Comparison of ENCODE assay signal across 10 cellular contexts in genomic region chr12:113467514-113468364, GRCh38. TPM values are rescaled to one million over a fixed set of nuclear protein-coding genes. Genes with fewer than 3 reads are reported as not detected.
DNase-seq lines count a peak whose midpoint lies in the region; ATAC-seq, FAIRE-seq and TF ChIP-seq lines count a peak whose summit lies in the region.
"Had no signal": no experiment of that assay in that cellular context is flagged by ENCODE, and none has a peak within 500 bp of the region (broad histone marks: within the 10 kb centered on the region; RNA-seq: fewer than 3 reads in every experiment).

No MANE protein-coding gene starts in this region.

- H3K27me3 Mint-ChIP-seq in activated T-helper 1 cell treated with anti-CD3 and anti-CD28 coated beads, Interleukin-12 subunit alpha, Interleukin-12 subunit beta, Interleukin-2, Interleukin-4 antibody, amounts not matched to agents 30 ng/mL and 10 ng/mL and 1 ng/mL, durations not matched to agents 14 hours and 24 hours and 36 hours (ENCODE audit: insufficient read depth): peaks cover 58% of the 10 kb centered on the region

- no peak for TF ChIP-seq CTCF in KMS-11 (conservative IDR thresholded peaks at IDR 0.05; ENCODE audit: low read depth, low read length)
- TF ChIP-seq CTCF in pancreas (IDR thresholded peaks at IDR 0.05): no peak
- no peak for TF ChIP-seq CTCF in RWPE1 (conservative IDR thresholded peaks at IDR 0.05; ENCODE audit: low read depth)

- no peak overlapping the region for H3K9ac ChIP-seq in KMS-11

- H3K4me1 Mint-ChIP-seq in activated T-helper 1 cell treated with anti-CD3 and anti-CD28 coated beads, Interleukin-12 subunit alpha, Interleukin-12 subunit beta, Interleukin-2, Interleukin-4 antibody, amounts not matched to agents 30 ng/mL and 10 ng/mL and 1 ng/mL, durations not matched to agents 14 hours and 24 hours and 36 hours (ENCODE audit: low read depth): peaks cover 6% of the 10 kb centered on the region

- H2AFZ ChIP-seq in KMS-11 (ENCODE audit: low read depth): peak overlapping the region; percentile 49

- H3K9me3 ChIP-seq in esophagus (ENCODE audit: control insufficient read depth in 2 of 2, insufficient read depth in 1 of 2, low read depth in 1 of 2, low read length in 1 of 2) (peaks cover 0 to 4% of the 10 kb centered on the region in 2 donors), pancreas (no peaks in the 10 kb centered on the region)

- no peaks in the 10 kb centered on the region for H3K9me3 Mint-ChIP-seq in activated T-helper 1 cell treated with anti-CD3 and anti-CD28 coated beads, Interleukin-12 subunit alpha, Interleukin-12 subunit beta, Interleukin-2, Interleukin-4 antibody, amounts not matched to agents 30 ng/mL and 10 ng/mL and 1 ng/mL, durations not matched to agents 14 hours and 24 hours and 36 hours

- no peaks in the 10 kb centered on the region for H3K4me1 ChIP-seq in KMS-11 (ENCODE audit: low read depth, poor library complexity, severe bottlenecking)
- peaks cover 16 to 19% of the 10 kb centered on the region in 2 donors for H3K4me1 ChIP-seq in esophagus (ENCODE audit: control insufficient read depth in 2 of 2, insufficient read depth in 2 of 2, low read length in 1 of 2)
- H3K4me1 ChIP-seq in pancreas: peaks cover 3 to 11% (median 6%) of the 10 kb centered on the region in 3 donors

- H3K36me3 Mint-ChIP-seq in activated T-helper 1 cell treated with anti-CD3 and anti-CD28 coated beads, Interleukin-12 subunit alpha, Interleukin-12 subunit beta, Interleukin-2, Interleukin-4 antibody, amounts not matched to agents 30 ng/mL and 10 ng/mL and 1 ng/mL, durations not matched to agents 14 hours and 24 hours and 36 hours (ENCODE audit: low read depth): peaks cover 2% of the 10 kb centered on the region

- CTCF ChIA-PET in RWPE1 (lab: Yijun Ruan, JAX): interaction anchor here (0.6 kb wide), 2 partner anchors 110 to 156 kb away, joined by 3 to 5 read pairs; no protein-coding TSS in a partner anchor

- H3K4me3 Mint-ChIP-seq in activated T-helper 1 cell treated with anti-CD3 and anti-CD28 coated beads, Interleukin-12 subunit alpha, Interleukin-12 subunit beta, Interleukin-2, Interleukin-4 antibody, amounts not matched to agents 30 ng/mL and 10 ng/mL and 1 ng/mL, durations not matched to agents 14 hours and 24 hours and 36 hours: no peak overlapping the region

- H3K27me3 ChIP-seq in KMS-11 (ENCODE audit: insufficient read depth, low read depth) (peaks cover 44% of the 10 kb centered on the region), esophagus (ENCODE audit: control insufficient read depth in 1 of 2, insufficient read depth in 2 of 2, low read length in 2 of 2) (peaks cover 19 to 65% of the 10 kb centered on the region in 2 donors), pancreas (peaks cover 8 to 62% (median 26%) of the 10 kb centered on the region in 4 donors)

- no peak overlapping the region for H3K27ac Mint-ChIP-seq in activated T-helper 1 cell treated with anti-CD3 and anti-CD28 coated beads, Interleukin-12 subunit alpha, Interleukin-12 subunit beta, Interleukin-2, Interleukin-4 antibody, amounts not matched to agents 30 ng/mL and 10 ng/mL and 1 ng/mL, durations not matched to agents 14 hours and 24 hours and 36 hours

- no peak overlapping the region for H3K27ac ChIP-seq in KMS-11
- no peak overlapping the region for H3K27ac ChIP-seq in esophagus (ENCODE audit: low read depth in 2 of 2, low read length in 1 of 2)
- H3K27ac ChIP-seq in pancreas: no peak overlapping the region
- H3K27ac ChIP-seq in RWPE1: no peak overlapping the region

- 0 out of 2 replicates have a peak overlapping the region, but pooled peaks have one; percentile 21 for H3K4me2 ChIP-seq in KMS-11

- no peak for FAIRE-seq in pancreas (lab: Jason Lieb, UNC)
- FAIRE-seq: RCC 7860 had no signal

- H3K36me3 ChIP-seq in KMS-11 (ENCODE audit: insufficient read depth): no peaks in the 10 kb centered on the region
- H3K36me3 ChIP-seq in esophagus (ENCODE audit: control insufficient read depth in 2 of 2, insufficient read depth in 2 of 2, low read length in 1 of 2): no peaks in the 10 kb centered on the region
- no peaks in the 10 kb centered on the region for H3K36me3 ChIP-seq in pancreas

- intact Hi-C loops in pancreas (cut with DNase I): no loop called here
- intact Hi-C loops in activated T-helper 1 cell treated with anti-CD3 and anti-CD28 coated beads, Interleukin-12 subunit alpha, Interleukin-12 subunit beta, Interleukin-2, Interleukin-4 antibody, amounts not matched to agents 30 ng/mL and 10 ng/mL and 1 ng/mL, durations not matched to agents 14 hours and 24 hours and 36 hours (cut with micrococcal nuclease): loop anchor here (5.0 kb wide), 2 partner anchors 935 to 1200 kb away; no protein-coding TSS in a partner anchor

- 1 to 2% methylated on average over 77 to 78 of the region's 78 CpGs for WGBS in esophagus, 2 donors
- 2% methylated on average over 70 to 78 of the region's 78 CpGs for WGBS in pancreas, 2 donors

- ATAC-seq in pancreas (peak in 3 of 4 donors; percentile 9 to 31 (median 20)), HG02763 (IDR thresholded peaks at IDR 0.05; ENCODE audit: unreplicated experiment) (no peak)

- H3K79me2 ChIP-seq in KMS-11 (ENCODE audit: insufficient read depth, low read depth): no peaks in the 10 kb centered on the region

- DNase-seq in DMS53 treated with DMSO at 0.1 percent for 48 hours (lab: John Stamatoyannopoulos, UW; ENCODE audit: unreplicated experiment) (peak; percentile 68), pancreas (peak in 2 of 6 donors; percentile 62 to 68), RWPE1 (ENCODE audit: low spot score) (no peak), pons (ENCODE audit: low spot score) (no peak)
- no peak for DNase-seq in activated T-helper 1 cell treated with anti-CD3 and anti-CD28 coated beads, Interleukin-12 subunit alpha, Interleukin-12 subunit beta, Interleukin-2, Interleukin-4 antibody, amounts not matched to agents 30 ng/mL and 10 ng/mL and 1 ng/mL, durations not matched to agents 14 hours and 24 hours and 36 hours (ENCODE audit: low spot score)

- no peak overlapping the region for H3K4me3 ChIP-seq in KMS-11 (IDR thresholded peaks at IDR 0.05; ENCODE audit: insufficient read depth, low read depth, low read length)
- peak overlapping the region; percentile 16 to 28 for H3K4me3 ChIP-seq in esophagus (ENCODE audit: low read depth in 1 of 2, low read length in 2 of 2)
- peak overlapping the region in 3 of 4 donors; percentile 10 to 45 (median 22) for H3K4me3 ChIP-seq in pancreas

- no peaks in the 10 kb centered on the region for H4K20me1 ChIP-seq in KMS-11 (ENCODE audit: insufficient read depth)

- POLR2A ChIA-PET in RWPE1 (lab: Yijun Ruan, JAX; ENCODE audit: low non-redundant PET): interaction anchor here (0.6 kb wide), 1 partner anchor 274 kb away, joined by 5 read pairs; no protein-coding TSS in a partner anchor

RNA-seq across cellular contexts. Expression of gene LHX5, which starts 3.9 kb away (rescaled TPM):
- polyA plus RNA-seq in esophagus: not detected
- not detected for total RNA-seq in pancreas
- polyA plus RNA-seq in pancreas: not detected
- total RNA-seq in activated T-helper 1 cell treated with anti-CD3 and anti-CD28 coated beads, Interleukin-12 subunit alpha, Interleukin-12 subunit beta, Interleukin-2, Interleukin-4 antibody, amounts not matched to agents 30 ng/mL and 10 ng/mL and 1 ng/mL, durations not matched to agents 14 hours and 24 hours and 36 hours: not detected in 2 replicates
- total RNA-seq: lung microvascular endothelial cell had no signal

RNA-seq across cellular contexts. Expression of gene SDSL, which starts 45.6 kb away (rescaled TPM):
- polyA plus RNA-seq in esophagus (1 to 10 TPM in 1 of 2 donors, under 1 TPM in 1; 0.65 to 1.3 TPM), pancreas (10 to 100 TPM; 10.4 to 14.2 TPM)
- total RNA-seq in pancreas: 10 to 100 TPM in 2 of 6 donors, 1 to 10 TPM in 4; 5.4 to 13.2 (median 8.3) TPM
- 0.52 and 0.54 TPM in 2 replicates for total RNA-seq in activated T-helper 1 cell treated with anti-CD3 and anti-CD28 coated beads, Interleukin-12 subunit alpha, Interleukin-12 subunit beta, Interleukin-2, Interleukin-4 antibody, amounts not matched to agents 30 ng/mL and 10 ng/mL and 1 ng/mL, durations not matched to agents 14 hours and 24 hours and 36 hours
